ENCODE assay signal across 11 cellular contexts in the genomic region with DNA sequence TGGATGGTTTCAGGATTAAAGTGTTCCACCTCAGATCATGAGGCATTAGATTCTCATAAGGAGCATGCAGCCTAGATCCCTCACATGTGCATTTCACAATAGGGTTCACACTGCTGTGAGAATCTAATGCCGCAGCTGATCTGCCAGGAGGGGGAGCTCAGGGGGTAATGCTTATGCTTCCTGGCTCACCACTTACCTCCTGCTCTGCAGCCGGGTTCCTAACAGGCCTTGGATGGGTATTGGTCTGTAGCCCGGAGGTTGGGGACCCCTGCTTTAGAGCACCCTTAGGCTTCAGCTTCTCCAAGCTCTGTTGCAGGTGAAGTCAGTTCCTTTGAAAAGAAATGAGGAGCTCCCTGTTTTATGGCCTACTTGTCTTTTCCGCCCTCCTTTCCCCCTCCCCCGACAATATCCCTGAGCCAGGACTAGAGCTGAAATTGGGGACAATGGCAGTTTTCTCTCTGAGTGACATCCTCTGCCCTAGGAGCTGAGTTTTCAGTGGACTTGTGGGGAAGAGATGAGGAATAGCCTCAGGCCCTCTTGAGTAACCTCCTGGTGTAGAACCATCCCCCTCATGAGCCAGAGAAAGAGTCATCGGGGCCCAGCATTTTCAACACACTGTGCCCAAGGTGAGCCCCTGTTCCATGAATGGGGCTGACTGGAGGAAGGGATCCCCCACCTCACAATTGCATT. TPM values are rescaled to one million over a fixed set of nuclear protein-coding genes. Genes with fewer than 3 reads are reported as not detected.
DNase-seq lines count a peak whose midpoint lies in the region; ATAC-seq lines count a peak whose summit lies in the region.
"Had no signal": no experiment of that assay in that cellular context is flagged by ENCODE, and none has a peak within 500 bp of the region (broad histone marks: within the 10 kb centered on the region; RNA-seq: fewer than 3 reads in every experiment).

No MANE protein-coding gene starts in this region.

- no peaks in the 10 kb centered on the region for H3K27me3 ChIP-seq in neuronal stem cell (ENCODE audit: control insufficient read depth in 3 of 3, insufficient read depth in 3 of 3, low read depth in 1 of 3, low read length in 3 of 3)
- H3K27me3 ChIP-seq: BLaER1 had no signal

- no peak overlapping the region for H3K4me3 Mint-ChIP-seq in activated CD8-positive, alpha-beta memory T cell treated with anti-CD3 and anti-CD28 coated beads, Interleukin-2, amount 10 ng/mL, durations not matched to agents 7 days and 5 days
- H3K4me3 Mint-ChIP-seq: activated B cell treated with CpG ODN at 0.5 μM for 24 hours had no signal

- H3K27ac ChIP-seq in neuronal stem cell (replicated peaks; ENCODE audit: low read length), result no peak overlapping the region
- H3K27ac ChIP-seq: BLaER1 had no signal

- no peak overlapping the region for H2AK5ac ChIP-seq in neuronal stem cell (ENCODE audit: low read depth, low read length)

- CTCF ChIA-PET in activated CD8-positive, alpha-beta memory T cell treated with anti-CD3 and anti-CD28 coated beads, Interleukin-2, amount 10 ng/mL, durations not matched to agents 7 days and 5 days (lab: Charles Lee), result interaction anchor here (1.0 to 1.7 kb wide), 5 partner anchors 10 to 47 kb away, joined by 3 to 7 read pairs (median 4); no protein-coding TSS in a partner anchor

- no peak overlapping the region for H2BK12ac ChIP-seq in neuronal stem cell (ENCODE audit: low read length)

- H3K4me2 ChIP-seq in neuronal stem cell (ENCODE audit: insufficient read depth, low read length, poor library complexity, severe bottlenecking), result no peak overlapping the region
- H3K4me2 ChIP-seq: BLaER1 had no signal

- no peak overlapping the region for H2BK5ac ChIP-seq in neuronal stem cell (ENCODE audit: low read length)

- H3K18ac ChIP-seq in neuronal stem cell (ENCODE audit: low read length), result no peak overlapping the region

- no peaks in the 10 kb centered on the region for H3K79me1 ChIP-seq in neuronal stem cell (ENCODE audit: low read depth, low read length)

- no peak overlapping the region for H4K91ac ChIP-seq in neuronal stem cell (ENCODE audit: low read depth, low read length, poor library complexity)

- DNase-seq in SIG-M5 treated with dmso at 0.1 percent for 504 hours (lab: John Stamatoyannopoulos, UW; ENCODE audit: unreplicated experiment) (peak; percentile 37), SIG-M5 (lab: John Stamatoyannopoulos, UW) (no peak), MV-4-11 (lab: John Stamatoyannopoulos, UW) (peak; percentile 39), ecto neural progenitor cell (ENCODE audit: low spot score) (peak; percentile 53), neuronal stem cell (ENCODE audit: low spot score) (no peak)
- DNase-seq in activated CD8-positive, alpha-beta memory T cell treated with anti-CD3 and anti-CD28 coated beads, Interleukin-2, amount 10 ng/mL, durations not matched to agents 7 days and 5 days, result no peak
- no peak for DNase-seq in activated CD4-positive, alpha-beta T cell treated with anti-CD3 and anti-CD28 coated beads for 1 hour
- DNase-seq: activated B cell treated with CpG ODN at 0.5 μM for 24 hours, NCI-H345 had no signal

- no peak overlapping the region for H2AFZ ChIP-seq in neuronal stem cell (ENCODE audit: low read length)

- no peak overlapping the region for H3K4me3 ChIP-seq in neuronal stem cell (ENCODE audit: low read length in 2 of 2)
- H3K4me3 ChIP-seq: BLaER1 had no signal

- no peak overlapping the region for H3K4ac ChIP-seq in neuronal stem cell (ENCODE audit: low read length)

- H3K14ac ChIP-seq in neuronal stem cell (ENCODE audit: low read length), result no peak overlapping the region

- no peak overlapping the region for H3K27ac Mint-ChIP-seq in activated CD8-positive, alpha-beta memory T cell treated with anti-CD3 and anti-CD28 coated beads, Interleukin-2, amount 10 ng/mL, durations not matched to agents 7 days and 5 days
- H3K27ac Mint-ChIP-seq: activated B cell treated with CpG ODN at 0.5 μM for 24 hours had no signal

- no CpG with 5 or more reads among the region's 6 CpGs for WGBS in neuronal stem cell (ENCODE audit: extremely low coverage in 2 of 2, insufficient read length in 2 of 2, insufficient replicate concordance in 1 of 2), 2 donors

- no peak overlapping the region for H2BK15ac ChIP-seq in neuronal stem cell (ENCODE audit: low read length)

- no peak overlapping the region for H3K23ac ChIP-seq in neuronal stem cell (ENCODE audit: low read depth, low read length, poor library complexity)

- peaks cover 0 to 25% of the 10 kb centered on the region in 2 donors for H3K9me3 ChIP-seq in neuronal stem cell (replicated peaks in 1 of 2; ENCODE audit: control insufficient read depth in 2 of 2, insufficient read depth in 1 of 2, low read depth in 1 of 2, low read length in 2 of 2)
- H3K9me3 ChIP-seq: BLaER1 had no signal

- peak overlapping the region; percentile 18 for H3K9ac ChIP-seq in neuronal stem cell (ENCODE audit: low read depth, low read length, poor library complexity)
- H3K9ac ChIP-seq: BLaER1 had no signal

- H3K4me1 ChIP-seq in neuronal stem cell (ENCODE audit: control insufficient read depth in 2 of 2, insufficient read depth in 1 of 2, low read depth in 1 of 2, low read length in 2 of 2), result no peaks in the 10 kb centered on the region
- H3K4me1 ChIP-seq: BLaER1 had no signal

- H3K27me3 Mint-ChIP-seq in activated CD8-positive, alpha-beta memory T cell treated with anti-CD3 and anti-CD28 coated beads, Interleukin-2, amount 10 ng/mL, durations not matched to agents 7 days and 5 days, result no peaks in the 10 kb centered on the region
- H3K27me3 Mint-ChIP-seq: activated B cell treated with CpG ODN at 0.5 μM for 24 hours had no signal

- H2BK120ac ChIP-seq in neuronal stem cell (ENCODE audit: low read depth, low read length), result no peak overlapping the region

- ATAC-seq in activated CD8-positive, alpha-beta memory T cell treated with anti-CD3 and anti-CD28 coated beads, Interleukin-2, amount 10 ng/mL, durations not matched to agents 7 days and 5 days, result no peak
- no peak for ATAC-seq in HG02642 (IDR thresholded peaks at IDR 0.05; ENCODE audit: poor library complexity, unreplicated experiment)

- no peaks in the 10 kb centered on the region for H3K9me3 Mint-ChIP-seq in activated CD8-positive, alpha-beta memory T cell treated with anti-CD3 and anti-CD28 coated beads, Interleukin-2, amount 10 ng/mL, durations not matched to agents 7 days and 5 days (ENCODE audit: low read depth)
- H3K9me3 Mint-ChIP-seq: activated B cell treated with CpG ODN at 0.5 μM for 24 hours had no signal

- H3K36me3 Mint-ChIP-seq in activated CD8-positive, alpha-beta memory T cell treated with anti-CD3 and anti-CD28 coated beads, Interleukin-2, amount 10 ng/mL, durations not matched to agents 7 days and 5 days, result peaks cover 61% of the 10 kb centered on the region

- H4K8ac ChIP-seq in neuronal stem cell (ENCODE audit: low read depth, low read length), result no peak overlapping the region

- peaks cover 9 to 92% of the 10 kb centered on the region in 2 donors for H3K36me3 ChIP-seq in neuronal stem cell (replicated peaks in 1 of 2; ENCODE audit: control insufficient read depth in 2 of 2, insufficient read depth in 2 of 2, low read length in 2 of 2)

- H3K4me1 Mint-ChIP-seq in activated CD8-positive, alpha-beta memory T cell treated with anti-CD3 and anti-CD28 coated beads, Interleukin-2, amount 10 ng/mL, durations not matched to agents 7 days and 5 days, result peaks cover 3% of the 10 kb centered on the region
- H3K4me1 Mint-ChIP-seq: activated B cell treated with CpG ODN at 0.5 μM for 24 hours had no signal

RNA-seq across cellular contexts. Expression of a gene that starts 16.2 kb away (rescaled TPM):
- 51.7 TPM for polyA plus RNA-seq in neuronal stem cell (2013, experiment 1 of 2)
- 51.0 TPM for polyA plus RNA-seq in neuronal stem cell (2013, experiment 2 of 2)
- total RNA-seq in activated CD8-positive, alpha-beta memory T cell treated with anti-CD3 and anti-CD28 coated beads, Interleukin-2, amount 10 ng/mL, durations not matched to agents 7 days and 5 days, result 100 to 1,000 TPM in 1 of 2 experiments, 10 to 100 TPM in 1; 74.1 to 104 TPM

RNA-seq across cellular contexts. Expression of a gene that starts 28.8 kb away (rescaled TPM):
- 82.4 TPM for polyA plus RNA-seq in neuronal stem cell (2013, experiment 1 of 2)
- 76.0 TPM for polyA plus RNA-seq in neuronal stem cell (2013, experiment 2 of 2)
- 10 to 100 TPM; 82.2 to 87.7 TPM for total RNA-seq in activated CD8-positive, alpha-beta memory T cell treated with anti-CD3 and anti-CD28 coated beads, Interleukin-2, amount 10 ng/mL, durations not matched to agents 7 days and 5 days

RNA-seq across cellular contexts. Expression of a gene that starts 29.3 kb away (rescaled TPM):
- polyA plus RNA-seq in neuronal stem cell (2013, experiment 1 of 2), result 48.5 TPM
- 48.3 TPM for polyA plus RNA-seq in neuronal stem cell (2013, experiment 2 of 2)
- total RNA-seq in activated CD8-positive, alpha-beta memory T cell treated with anti-CD3 and anti-CD28 coated beads, Interleukin-2, amount 10 ng/mL, durations not matched to agents 7 days and 5 days, result 10 to 100 TPM; 42.7 to 43.9 TPM

RNA-seq across cellular contexts. Expression of a gene that starts 51.8 kb away (rescaled TPM):
- 337 TPM for polyA plus RNA-seq in neuronal stem cell (2013, experiment 1 of 2)
- polyA plus RNA-seq in neuronal stem cell (2013, experiment 2 of 2), result 347 TPM
- total RNA-seq in activated CD8-positive, alpha-beta memory T cell treated with anti-CD3 and anti-CD28 coated beads, Interleukin-2, amount 10 ng/mL, durations not matched to agents 7 days and 5 days, result 100 to 1,000 TPM; 122 to 144 TPM

Comparison
In these comparisons a context has a peak if more than half of its experiments do, and no peak if none do; other contexts are left out.
1. DNase-seq: peak in SIG-M5 treated with dmso at 0.1 percent for 504 hours (single experiment), MV-4-11 (single experiment) and ecto neural progenitor cell (single experiment); none in SIG-M5 (single experiment), neuronal stem cell (single experiment), activated CD8-positive, alpha-beta memory T cell treated with anti-CD3 and anti-CD28 coated beads, Interleukin-2, amount 10 ng/mL, durations not matched to agents 7 days and 5 days (single experiment) and activated CD4-positive, alpha-beta T cell treated with anti-CD3 and anti-CD28 coated beads for 1 hour (single experiment).